ENCODE assay signal across 8 cellular contexts in the genomic region with DNA sequence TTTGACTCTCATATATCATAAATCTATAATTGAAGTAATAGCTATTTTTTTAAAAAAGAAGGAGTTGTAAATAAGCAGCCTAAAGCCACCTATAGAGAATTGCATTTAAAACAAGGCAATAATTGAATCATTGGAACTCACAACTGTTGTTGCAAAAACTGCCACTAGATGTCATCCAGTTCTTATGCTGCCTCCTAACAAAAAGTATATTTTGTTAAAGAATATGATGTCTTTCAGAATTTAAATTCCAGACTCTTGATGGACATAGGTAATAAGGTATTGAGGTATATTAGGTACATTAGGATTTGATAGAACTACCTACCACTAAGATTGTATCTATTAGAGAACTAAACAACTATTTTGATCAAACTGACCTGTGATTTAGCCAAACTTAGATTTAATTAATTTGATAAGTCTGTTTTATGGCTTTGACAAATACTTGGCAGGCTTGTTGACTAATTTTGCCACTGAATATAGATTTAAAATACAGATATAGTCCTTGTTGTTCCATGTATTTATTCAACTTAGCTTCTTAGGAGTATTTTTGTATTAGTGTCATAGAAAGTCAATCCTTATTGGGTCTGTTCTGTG.
A peak's percentile ranks its signal among the peaks of the same experiment; 100 is the strongest.
DNase-seq lines count a peak whose midpoint lies in the region; ATAC-seq and TF ChIP-seq lines count a peak whose summit lies in the region.
"Had no signal": no experiment of that assay in that cellular context is flagged by ENCODE, and none has a peak within 500 bp of the region (broad histone marks: within the 10 kb centered on the region; RNA-seq: fewer than 3 reads in every experiment).

No MANE protein-coding gene starts in this region.

- no peaks in the 10 kb centered on the region for H3K36me3 Mint-ChIP-seq in neural progenitor cell
- H3K36me3 Mint-ChIP-seq in activated CD4-positive, alpha-beta memory T cell treated with anti-CD3 and anti-CD28 coated beads for 36 hours = no peaks in the 10 kb centered on the region

- H3K27ac Mint-ChIP-seq in neural progenitor cell = no peak overlapping the region
- no peak overlapping the region for H3K27ac Mint-ChIP-seq in activated CD4-positive, alpha-beta memory T cell treated with anti-CD3 and anti-CD28 coated beads for 36 hours

- no peak overlapping the region for H3K4me2 ChIP-seq in Loucy (ENCODE audit: low read depth, low read length, poor library complexity, severe bottlenecking)
- H3K4me2 ChIP-seq in neural progenitor cell = no peak overlapping the region

- H3K9ac ChIP-seq in Loucy (ENCODE audit: low read depth, low read length, poor library complexity, severe bottlenecking) (no peak overlapping the region), neural progenitor cell (no peak overlapping the region)

- H2AFZ ChIP-seq in Loucy (ENCODE audit: low read length) (no peak overlapping the region), neural progenitor cell (replicated peaks) (no peak overlapping the region)

- H3K27ac ChIP-seq in neural progenitor cell = no peak overlapping the region
- H3K27ac ChIP-seq: epithelial cell of prostate had no signal

- intact Hi-C loops in activated CD4-positive, alpha-beta memory T cell treated with anti-CD3 and anti-CD28 coated beads for 36 hours (cut with micrococcal nuclease) = no loop called here

- H4K20me1 ChIP-seq in Loucy (ENCODE audit: insufficient read depth, low read length, poor library complexity, severe bottlenecking) = no peaks in the 10 kb centered on the region
- H4K20me1 ChIP-seq in neural progenitor cell (ENCODE audit: low read depth) = no peaks in the 10 kb centered on the region

- no peak overlapping the region for H3K4me3 ChIP-seq in Loucy (ENCODE audit: low read length, poor library complexity, severe bottlenecking)
- no peak overlapping the region for H3K4me3 ChIP-seq in choroid plexus epithelial cell (ENCODE audit: low read depth, low read length)
- no peak overlapping the region for H3K4me3 ChIP-seq in neural progenitor cell

- peaks cover 3% of the 10 kb centered on the region for H3K9me3 Mint-ChIP-seq in neural progenitor cell
- peaks cover 9% of the 10 kb centered on the region for H3K9me3 Mint-ChIP-seq in activated CD4-positive, alpha-beta memory T cell treated with anti-CD3 and anti-CD28 coated beads for 36 hours

- POLR2A ChIA-PET in activated CD4-positive, alpha-beta memory T cell treated with anti-CD3 and anti-CD28 coated beads for 36 hours (lab: Charles Lee) = no interaction called here

- ATAC-seq in GM18909 (IDR thresholded peaks at IDR 0.05; ENCODE audit: poor library complexity, unreplicated experiment) = no peak
- ATAC-seq in HG03039 (IDR thresholded peaks at IDR 0.05; ENCODE audit: unreplicated experiment) = no peak

- H3K4me1 Mint-ChIP-seq in neural progenitor cell = no peaks in the 10 kb centered on the region
- no peaks in the 10 kb centered on the region for H3K4me1 Mint-ChIP-seq in activated CD4-positive, alpha-beta memory T cell treated with anti-CD3 and anti-CD28 coated beads for 36 hours (ENCODE audit: low read depth)

- H3K9me2 ChIP-seq in Loucy (replicated peaks; ENCODE audit: low read depth, low read length) = no peaks in the 10 kb centered on the region

- H3K27me3 ChIP-seq in Loucy (ENCODE audit: insufficient read depth, low read length, poor library complexity, severe bottlenecking) (no peaks in the 10 kb centered on the region), neural progenitor cell (no peaks in the 10 kb centered on the region)

- peak; percentile 55 for TF ChIP-seq CTCF in GM12873 (IDR thresholded peaks at IDR 0.05; ENCODE audit: insufficient read depth, low read depth, low read length, missing control alignments)
- peak; percentile 88 for TF ChIP-seq CTCF in Loucy (conservative IDR thresholded peaks at IDR 0.05; ENCODE audit: low read length)
- TF ChIP-seq CTCF in choroid plexus epithelial cell (conservative IDR thresholded peaks at IDR 0.05; ENCODE audit: low read depth, low read length) = peak; percentile 59
- TF ChIP-seq CTCF in neural progenitor cell (IDR thresholded peaks at IDR 0.05) = peak; percentile 78

- H3K9me3 ChIP-seq in Loucy (ENCODE audit: insufficient read depth, low read depth, low read length) (no peaks in the 10 kb centered on the region; the same call in 1 of the 2 replicates), neural progenitor cell (ENCODE audit: low read depth) (no peaks in the 10 kb centered on the region)

- no peak overlapping the region for H3K4me3 Mint-ChIP-seq in neural progenitor cell
- no peak overlapping the region for H3K4me3 Mint-ChIP-seq in activated CD4-positive, alpha-beta memory T cell treated with anti-CD3 and anti-CD28 coated beads for 36 hours

- H3K36me3 ChIP-seq in Loucy (ENCODE audit: insufficient read depth, low read length) = no peaks in the 10 kb centered on the region
- no peaks in the 10 kb centered on the region for H3K36me3 ChIP-seq in neural progenitor cell

- H3K27me3 Mint-ChIP-seq in neural progenitor cell (ENCODE audit: insufficient read depth, low read depth) = no peaks in the 10 kb centered on the region
- H3K27me3 Mint-ChIP-seq in activated CD4-positive, alpha-beta memory T cell treated with anti-CD3 and anti-CD28 coated beads for 36 hours = no peaks in the 10 kb centered on the region

- peak; percentile 48 for DNase-seq in choroid plexus epithelial cell (ENCODE audit: low read depth)
- DNase-seq in neural progenitor cell (ENCODE audit: low spot score) = peak; percentile 21
- DNase-seq in activated CD4-positive, alpha-beta memory T cell treated with anti-CD3 and anti-CD28 coated beads for 36 hours = no peak

- no peaks in the 10 kb centered on the region for H3K4me1 ChIP-seq in Loucy (ENCODE audit: insufficient read depth, low read length, poor library complexity, severe bottlenecking)
- H3K4me1 ChIP-seq in neural progenitor cell = no peaks in the 10 kb centered on the region

- no peaks in the 10 kb centered on the region for H3K79me2 ChIP-seq in Loucy (ENCODE audit: insufficient read depth, low read length)
- no peaks in the 10 kb centered on the region for H3K79me2 ChIP-seq in neural progenitor cell (ENCODE audit: low read depth)

- H3F3A ChIP-seq in Loucy (ENCODE audit: low read depth) (no peaks in the 10 kb centered on the region), neural progenitor cell (ENCODE audit: low read depth) (no peaks in the 10 kb centered on the region)

- CTCF ChIA-PET in activated CD4-positive, alpha-beta memory T cell treated with anti-CD3 and anti-CD28 coated beads for 36 hours (lab: Charles Lee) = no interaction called here
